Comparison of ENCODE assay signal across 1 cellular context in genomic region chr6:108562503-108562993, GRCh38.
A peak's percentile ranks its signal among the peaks of the same experiment; 100 is the strongest.
TF ChIP-seq lines count a peak whose summit lies in the region.

No MANE protein-coding gene starts in this region.

TF ChIP-seq in HepG2, 621 proteins besides CTCF, POLR2A, EP300 and RAD21 (continued from another document and continues in another):
- TF ChIP-seq ZBTB40 (IDR thresholded peaks at IDR 0.05) (no peak), ZBTB40 (CRISPR knock-in tag; IDR thresholded peaks at IDR 0.05) (no peak; the same call in 1 of the 2 replicates), RNF219 (CRISPR knock-in tag; IDR thresholded peaks at IDR 0.05) (no peak), MIER2 (CRISPR knock-in tag; IDR thresholded peaks at IDR 0.05) (no peak), PCBP2 (optimal IDR thresholded peaks at IDR 0.05; ENCODE audit: low read depth, low read length, poor library complexity, severe bottlenecking) (no peak), ZNF816 (CRISPR knock-in tag; IDR thresholded peaks at IDR 0.05; ENCODE audit: borderline replicate concordance) (0 out of 2 replicates have a peak, but pooled peaks have one; percentile 82), ZNF570 (CRISPR knock-in tag; IDR thresholded peaks at IDR 0.05; ENCODE audit: borderline replicate concordance) (no peak), ZKSCAN8 (CRISPR knock-in tag; IDR thresholded peaks at IDR 0.05; ENCODE audit: borderline replicate concordance) (no peak), ZNF550 (CRISPR knock-in tag; IDR thresholded peaks at IDR 0.05; ENCODE audit: borderline replicate concordance) (no peak), KLF16 (CRISPR knock-in tag; IDR thresholded peaks at IDR 0.05) (peak in 1 of 2 experiments; percentile 77; a peak in 2 of 4 replicates), ZNF562 (CRISPR knock-in tag; IDR thresholded peaks at IDR 0.05; ENCODE audit: borderline replicate concordance) (no peak), MZF1 (CRISPR knock-in tag; IDR thresholded peaks at IDR 0.05; ENCODE audit: borderline replicate concordance) (no peak), RXRB (CRISPR knock-in tag; IDR thresholded peaks at IDR 0.05; ENCODE audit: borderline replicate concordance) (peak; percentile 55; the same call in 1 of the 2 replicates), ZNF430 (CRISPR knock-in tag; IDR thresholded peaks at IDR 0.05) (peak; percentile 41; the same call in 1 of the 2 replicates), GRHL1 (CRISPR knock-in tag; conservative IDR thresholded peaks at IDR 0.05) (no peak), ZKSCAN1 (IDR thresholded peaks at IDR 0.05; ENCODE audit: low read length) (no peak), SETDB1 (CRISPR knock-in tag; IDR thresholded peaks at IDR 0.05; ENCODE audit: borderline replicate concordance) (no peak), ZNF232 (CRISPR knock-in tag; IDR thresholded peaks at IDR 0.05; ENCODE audit: borderline replicate concordance) (no peak), ZNF766 (CRISPR knock-in tag; IDR thresholded peaks at IDR 0.05; ENCODE audit: borderline replicate concordance) (no peak; the same call in 1 of the 2 replicates), ZNF335 (CRISPR knock-in tag; IDR thresholded peaks at IDR 0.05) (no peak), ZBTB2 (CRISPR knock-in tag; IDR thresholded peaks at IDR 0.05; ENCODE audit: low read depth) (no peak), KLF11 (CRISPR knock-in tag; IDR thresholded peaks at IDR 0.05) (peak; percentile 53; the same call in 1 of the 2 replicates), GMEB2 (CRISPR knock-in tag; IDR thresholded peaks at IDR 0.05; ENCODE audit: low read depth) (no peak), MED1 (CRISPR knock-in tag; IDR thresholded peaks at IDR 0.05) (peak; percentile 43), E2F2 (CRISPR knock-in tag; IDR thresholded peaks at IDR 0.05; ENCODE audit: borderline replicate concordance) (no peak), RFX1 (IDR thresholded peaks at IDR 0.05) (no peak), ZZZ3 (CRISPR knock-in tag; IDR thresholded peaks at IDR 0.05; ENCODE audit: borderline replicate concordance) (no peak), ZNF354B (CRISPR knock-in tag; IDR thresholded peaks at IDR 0.05) (no peak), ATF7-NPFF (CRISPR knock-in tag; IDR thresholded peaks at IDR 0.05; ENCODE audit: low read depth) (no peak), ZNF253 (CRISPR knock-in tag; IDR thresholded peaks at IDR 0.05; ENCODE audit: borderline replicate concordance) (no peak), TBX2 (CRISPR knock-in tag; IDR thresholded peaks at IDR 0.05; ENCODE audit: borderline replicate concordance) (peak; percentile 85), RFXANK (CRISPR knock-in tag; IDR thresholded peaks at IDR 0.05) (no peak), ZFX (CRISPR knock-in tag; IDR thresholded peaks at IDR 0.05; ENCODE audit: low read depth) (peak; percentile 75; the same call in 1 of the 2 replicates), TARDBP (CRISPR knock-in tag; IDR thresholded peaks at IDR 0.05) (no peak), FOXM1 (CRISPR knock-in tag; IDR thresholded peaks at IDR 0.05) (no peak), CBX1 (IDR thresholded peaks at IDR 0.05; ENCODE audit: low read depth) (no peak), RORA (CRISPR knock-in tag; IDR thresholded peaks at IDR 0.05) (no peak), ZNF3 (CRISPR knock-in tag; IDR thresholded peaks at IDR 0.05) (no peak), SYNCRIP (IDR thresholded peaks at IDR 0.05; ENCODE audit: insufficient read depth, low read depth, low read length) (no peak), MYNN (CRISPR knock-in tag; IDR thresholded peaks at IDR 0.05; ENCODE audit: low read depth) (no peak; the same call in 1 of the 2 replicates), CENPX (CRISPR knock-in tag; IDR thresholded peaks at IDR 0.05) (no peak), BCL6 (CRISPR knock-in tag; IDR thresholded peaks at IDR 0.05) (peak; percentile 28; the same call in 1 of the 2 replicates), TCF7L2 (IDR thresholded peaks at IDR 0.05; ENCODE audit: low read depth, low read length) (no peak), ZNF20 (CRISPR knock-in tag; IDR thresholded peaks at IDR 0.05) (no peak), ZNF678 (CRISPR knock-in tag; IDR thresholded peaks at IDR 0.05) (no peak), ZNF839 (CRISPR knock-in tag; IDR thresholded peaks at IDR 0.05; ENCODE audit: borderline replicate concordance) (no peak), DNMT1 (CRISPR knock-in tag; IDR thresholded peaks at IDR 0.05) (no peak), JUN (CRISPR knock-in tag; IDR thresholded peaks at IDR 0.05) (0 out of 2 replicates have a peak, but pooled peaks have one; percentile 47)
- TF ChIP-seq, protein P1, sequence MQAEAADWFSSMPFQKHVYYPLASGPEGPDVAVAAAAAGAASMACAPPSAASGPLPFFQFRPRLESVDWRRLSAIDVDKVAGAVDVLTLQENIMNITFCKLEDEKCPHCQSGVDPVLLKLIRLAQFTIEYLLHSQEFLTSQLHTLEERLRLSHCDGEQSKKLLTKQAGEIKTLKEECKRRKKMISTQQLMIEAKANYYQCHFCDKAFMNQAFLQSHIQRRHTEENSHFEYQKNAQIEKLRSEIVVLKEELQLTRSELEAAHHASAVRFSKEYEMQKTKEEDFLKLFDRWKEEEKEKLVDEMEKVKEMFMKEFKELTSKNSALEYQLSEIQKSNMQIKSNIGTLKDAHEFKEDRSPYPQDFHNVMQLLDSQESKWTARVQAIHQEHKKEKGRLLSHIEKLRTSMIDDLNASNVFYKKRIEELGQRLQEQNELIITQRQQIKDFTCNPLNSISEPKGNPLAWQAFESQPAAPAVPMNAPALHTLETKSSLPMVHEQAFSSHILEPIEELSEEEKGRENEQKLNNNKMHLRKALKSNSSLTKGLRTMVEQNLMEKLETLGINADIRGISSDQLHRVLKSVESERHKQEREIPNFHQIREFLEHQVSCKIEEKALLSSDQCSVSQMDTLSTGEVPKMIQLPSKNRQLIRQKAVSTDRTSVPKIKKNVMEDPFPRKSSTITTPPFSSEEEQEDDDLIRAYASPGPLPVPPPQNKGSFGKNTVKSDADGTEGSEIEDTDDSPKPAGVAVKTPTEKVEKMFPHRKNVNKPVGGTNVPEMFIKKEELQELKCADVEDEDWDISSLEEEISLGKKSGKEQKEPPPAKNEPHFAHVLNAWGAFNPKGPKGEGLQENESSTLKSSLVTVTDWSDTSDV (CRISPR knock-in tag; IDR thresholded peaks at IDR 0.05) = no peak
